ENCODE assay signal across 15 cellular contexts in genomic region chr10:110773693-110774068, GRCh38.
DNase-seq lines count a peak whose midpoint lies in the region; ATAC-seq, FAIRE-seq and TF ChIP-seq lines count a peak whose summit lies in the region.
"Had no signal": no experiment of that assay in that cellular context is flagged by ENCODE, and none has a peak within 500 bp of the region (broad histone marks: within the 10 kb centered on the region; RNA-seq: fewer than 3 reads in every experiment).

No MANE protein-coding gene starts in this region.

- TF ChIP-seq EP300 in K562 (IDR thresholded peaks at IDR 0.05; ENCODE audit: low read length): no peak

- H2AFZ ChIP-seq in K562 (ENCODE audit: low read depth, low read length): peak overlapping the region; percentile 66

- CTCF ChIA-PET in RWPE1 (lab: Yijun Ruan, JAX) (no interaction called here), K562 (lab: Yijun Ruan, JAX; ENCODE audit: low intra/inter-chr PET ratio) (no interaction called here)

- H3K4me3 ChIP-seq in heart right ventricle (no peak overlapping the region), K562 (no peak overlapping the region)

- intact Hi-C loops in heart right ventricle (cut with DNase I) (loop anchor here in 1 of 10 donors (10.0 kb wide), 1 partner anchor 129 kb away; the partner anchor contains the start of gene RBM20), Right ventricle myocardium superior (cut with DNase I) (no loop called here), K562 (cut with micrococcal nuclease) (loop anchor here (2.0 to 10.0 kb wide), 2 partner anchors 99 to 459 kb away; no protein-coding TSS in a partner anchor)

- H3K79me2 ChIP-seq in K562 (ENCODE audit: control insufficient read depth, insufficient read depth, low read length): peaks cover 35% of the 10 kb centered on the region; the same call in 2 of the 3 replicates

- H3K27ac Mint-ChIP-seq in stimulated activated memory B cell treated with anti-CD40 and anti-IgM and Interleukin-4, amounts not matched to agents 10 μg/mL and 1 μg/mL and 100 μg/mL, for 72 hours: peak overlapping the region; percentile 92
- H3K27ac Mint-ChIP-seq: B cell; dendritic cell treated with granulocyte-macrophage colony-stimulating factor and Interleukin-4, amounts not matched to agents 40 ng/mL and 50 ng/mL, for 4 days had no signal

- in situ Hi-C loops in K562 (cut with MboI): no loop called here

- peaks cover 2% of the 10 kb centered on the region for H3K9me1 ChIP-seq in K562 (ENCODE audit: control insufficient read depth, insufficient read depth, low read length)

- H3K9me3 ChIP-seq in heart right ventricle (no peaks in the 10 kb centered on the region), K562 (replicated peaks; ENCODE audit: control insufficient read depth, insufficient read depth, low read depth, low read length) (no peaks in the 10 kb centered on the region)

- DNase-seq in heart right ventricle (no peak), Right ventricle myocardium superior (no peak), RWPE1 (ENCODE audit: low spot score) (no peak), K562 (ENCODE audit: extremely low read depth in 1 of 4, low spot score in 3 of 4) (peak; percentile 55 to 70 (median 68)), iPS-NIHi11 (ENCODE audit: low spot score) (no peak), NOMO-1 treated with DMSO at 0.1 percent for 48 hours (lab: John Stamatoyannopoulos, UW; ENCODE audit: unreplicated experiment) (no peak)
- DNase-seq: DMS79, KG1, NCI-H1436 treated with DMSO at 0.1 percent for 48 hours, NCI-H526 treated with DMSO at 0.1 percent for 48 hours had no signal

- H3K27ac ChIP-seq in heart right ventricle (peak overlapping the region in 8 of 10 donors; percentile 24 to 67 (median 62)), RWPE1 (peak overlapping the region; percentile 36; the same call in 1 of the 2 replicates), K562 (ENCODE audit: extremely low read depth, low read depth, low read length) (peak overlapping the region; percentile 93)

- no peaks in the 10 kb centered on the region for H3K36me3 ChIP-seq in heart right ventricle
- H3K36me3 ChIP-seq in K562 (ENCODE audit: control insufficient read depth, insufficient read depth, low read length): no peaks in the 10 kb centered on the region

- peak overlapping the region; percentile 68 to 83; a peak in 3 of 4 replicates for H3K9ac ChIP-seq in K562 (ENCODE audit: insufficient read depth in 1 of 2, low read depth in 2 of 2, low read length in 2 of 2)

- POLR2A ChIA-PET in RWPE1 (lab: Yijun Ruan, JAX; ENCODE audit: low non-redundant PET): no interaction called here
- POLR2A ChIA-PET in K562 (lab: Yijun Ruan, JAX): interaction anchor here (0.6 to 1.4 kb wide), 4 partner anchors 8 to 467 kb away, joined by 3 to 5 read pairs (median 4); no protein-coding TSS in a partner anchor

- H3K27me3 Mint-ChIP-seq in stimulated activated memory B cell treated with anti-CD40 and anti-IgM and Interleukin-4, amounts not matched to agents 10 μg/mL and 1 μg/mL and 100 μg/mL, for 72 hours: no peaks in the 10 kb centered on the region
- H3K27me3 Mint-ChIP-seq: B cell had no signal

- H3K27me3 ChIP-seq in heart right ventricle (no peaks in the 10 kb centered on the region), K562 (ENCODE audit: control insufficient read depth in 2 of 2, insufficient read depth in 2 of 2, low read length in 2 of 2) (no peaks in the 10 kb centered on the region)

- peaks cover 27% of the 10 kb centered on the region for H3K4me1 Mint-ChIP-seq in stimulated activated memory B cell treated with anti-CD40 and anti-IgM and Interleukin-4, amounts not matched to agents 10 μg/mL and 1 μg/mL and 100 μg/mL, for 72 hours
- H3K4me1 Mint-ChIP-seq: B cell, immature natural killer cell had no signal

- ATAC-seq in heart right ventricle (no peak), Right ventricle myocardium superior (ENCODE audit: poor library complexity) (no peak), K562 (peak; percentile 75), GM18511 (IDR thresholded peaks at IDR 0.05; ENCODE audit: unreplicated experiment) (no peak)
- no peak for ATAC-seq in stimulated activated memory B cell treated with anti-CD40 and anti-IgM and Interleukin-4, amounts not matched to agents 10 μg/mL and 1 μg/mL and 100 μg/mL, for 72 hours

- H3K4me1 ChIP-seq in heart right ventricle (peaks cover 4 to 84% (median 37%) of the 10 kb centered on the region in 9 donors), K562 (replicated peaks in 1 of 2; ENCODE audit: control insufficient read depth in 2 of 2, insufficient read depth in 2 of 2, low read length in 2 of 2) (peaks cover 9 to 50% of the 10 kb centered on the region in 2 experiments; a peak in 4 of 5 replicates)

- BruUV-seq in K562 (replicated peaks; lab: Mats Ljungman, UMichigan): no TSS peak

- 54 to 59% methylated on average over 7 of the region's 7 CpGs for WGBS in heart right ventricle, 2 donors
- 3% methylated on average over 7 of the region's 7 CpGs for WGBS in K562 (ENCODE audit: insufficient coverage, low coverage, missing lambda C conversion rate)

- TF ChIP-seq POLR2A in K562 (conservative IDR thresholded peaks at IDR 0.05): no peak

- no peak for TF ChIP-seq CTCF in heart right ventricle (IDR thresholded peaks at IDR 0.05)
- no peak for TF ChIP-seq CTCF in RWPE1 (conservative IDR thresholded peaks at IDR 0.05; ENCODE audit: low read depth)
- TF ChIP-seq CTCF in K562 (IDR thresholded peaks at IDR 0.05 in 2 of 3, conservative IDR thresholded peaks at IDR 0.05 in 1 of 3; ENCODE audit: insufficient read depth in 2 of 3, low read depth in 1 of 3, low read length in 3 of 3): no peak

- no peak for FAIRE-seq in K562 (lab: Jason Lieb, UNC)

- H4K20me1 ChIP-seq in K562 (replicated peaks; ENCODE audit: control insufficient read depth, insufficient read depth, low read length): no peaks in the 10 kb centered on the region

- H3K4me3 Mint-ChIP-seq in stimulated activated memory B cell treated with anti-CD40 and anti-IgM and Interleukin-4, amounts not matched to agents 10 μg/mL and 1 μg/mL and 100 μg/mL, for 72 hours: no peak overlapping the region
- H3K4me3 Mint-ChIP-seq: B cell; dendritic cell treated with granulocyte-macrophage colony-stimulating factor and Interleukin-4, amounts not matched to agents 40 ng/mL and 50 ng/mL, for 4 days; immature natural killer cell had no signal

- H3K4me2 ChIP-seq in K562 (ENCODE audit: insufficient read depth, low read length): peak overlapping the region; percentile 68

- no peak for TF ChIP-seq RAD21 in K562 (CRISPR knock-in tag; conservative IDR thresholded peaks at IDR 0.05 in 1 of 2, IDR thresholded peaks at IDR 0.05 in 1 of 2)

- no peaks in the 10 kb centered on the region for H3K36me3 Mint-ChIP-seq in stimulated activated memory B cell treated with anti-CD40 and anti-IgM and Interleukin-4, amounts not matched to agents 10 μg/mL and 1 μg/mL and 100 μg/mL, for 72 hours
- H3K36me3 Mint-ChIP-seq: immature natural killer cell had no signal

- no peaks in the 10 kb centered on the region for H3K9me3 Mint-ChIP-seq in stimulated activated memory B cell treated with anti-CD40 and anti-IgM and Interleukin-4, amounts not matched to agents 10 μg/mL and 1 μg/mL and 100 μg/mL, for 72 hours
- H3K9me3 Mint-ChIP-seq: dendritic cell treated with granulocyte-macrophage colony-stimulating factor and Interleukin-4, amounts not matched to agents 40 ng/mL and 50 ng/mL, for 4 days; immature natural killer cell had no signal

TF ChIP-seq in K562, 482 proteins besides CTCF, POLR2A, EP300 and RAD21 (continues in another document):
- TF ChIP-seq, protein P1, sequence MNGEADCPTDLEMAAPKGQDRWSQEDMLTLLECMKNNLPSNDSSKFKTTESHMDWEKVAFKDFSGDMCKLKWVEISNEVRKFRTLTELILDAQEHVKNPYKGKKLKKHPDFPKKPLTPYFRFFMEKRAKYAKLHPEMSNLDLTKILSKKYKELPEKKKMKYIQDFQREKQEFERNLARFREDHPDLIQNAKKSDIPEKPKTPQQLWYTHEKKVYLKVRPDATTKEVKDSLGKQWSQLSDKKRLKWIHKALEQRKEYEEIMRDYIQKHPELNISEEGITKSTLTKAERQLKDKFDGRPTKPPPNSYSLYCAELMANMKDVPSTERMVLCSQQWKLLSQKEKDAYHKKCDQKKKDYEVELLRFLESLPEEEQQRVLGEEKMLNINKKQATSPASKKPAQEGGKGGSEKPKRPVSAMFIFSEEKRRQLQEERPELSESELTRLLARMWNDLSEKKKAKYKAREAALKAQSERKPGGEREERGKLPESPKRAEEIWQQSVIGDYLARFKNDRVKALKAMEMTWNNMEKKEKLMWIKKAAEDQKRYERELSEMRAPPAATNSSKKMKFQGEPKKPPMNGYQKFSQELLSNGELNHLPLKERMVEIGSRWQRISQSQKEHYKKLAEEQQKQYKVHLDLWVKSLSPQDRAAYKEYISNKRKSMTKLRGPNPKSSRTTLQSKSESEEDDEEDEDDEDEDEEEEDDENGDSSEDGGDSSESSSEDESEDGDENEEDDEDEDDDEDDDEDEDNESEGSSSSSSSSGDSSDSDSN (IDR thresholded peaks at IDR 0.05; ENCODE audit: borderline replicate concordance in 1 of 2, low read depth in 2 of 2, low read length in 2 of 2): 0 out of 4 replicates have a peak, but pooled peaks of 1 of the 2 experiments have one; percentile 24
- TF ChIP-seq ZNF778 (CRISPR knock-in tag; IDR thresholded peaks at IDR 0.05) (no peak), MAZ (CRISPR knock-in tag; conservative IDR thresholded peaks at IDR 0.05 in 1 of 2, IDR thresholded peaks at IDR 0.05 in 1 of 2) (0 out of 4 replicates have a peak, but pooled peaks of 1 of the 2 experiments have one; percentile 21), ZNF398 (CRISPR knock-in tag; IDR thresholded peaks at IDR 0.05) (no peak), NR4A1 (CRISPR knock-in tag; IDR thresholded peaks at IDR 0.05) (no peak), NR4A1 (tag; IDR thresholded peaks at IDR 0.05) (0 out of 2 replicates have a peak, but pooled peaks have one; percentile 24), GTF2A2 (tag; IDR thresholded peaks at IDR 0.05) (no peak), ZNF830 (CRISPR knock-in tag; IDR thresholded peaks at IDR 0.05) (no peak), C11orf30 (IDR thresholded peaks at IDR 0.05; ENCODE audit: low read depth) (no peak), CCAR2 (IDR thresholded peaks at IDR 0.05; ENCODE audit: low read depth, low read length) (no peak)

Comparison
In these comparisons a context has a peak if more than half of its experiments do, and no peak if none do; other contexts are left out.
1. DNase-seq: peak in K562 (4 of 4); none in heart right ventricle (0 of 2), Right ventricle myocardium superior (single experiment), RWPE1 (single experiment), iPS-NIHi11 (single experiment) and NOMO-1 treated with DMSO at 0.1 percent for 48 hours (single experiment).
2. H3K27ac ChIP-seq: peak in every context shown above with its lines; median percentile 93 in K562; 62 in heart right ventricle; 36 in RWPE1.